Comparison of ENCODE assay signal across 21 cellular contexts in the genomic region with DNA sequence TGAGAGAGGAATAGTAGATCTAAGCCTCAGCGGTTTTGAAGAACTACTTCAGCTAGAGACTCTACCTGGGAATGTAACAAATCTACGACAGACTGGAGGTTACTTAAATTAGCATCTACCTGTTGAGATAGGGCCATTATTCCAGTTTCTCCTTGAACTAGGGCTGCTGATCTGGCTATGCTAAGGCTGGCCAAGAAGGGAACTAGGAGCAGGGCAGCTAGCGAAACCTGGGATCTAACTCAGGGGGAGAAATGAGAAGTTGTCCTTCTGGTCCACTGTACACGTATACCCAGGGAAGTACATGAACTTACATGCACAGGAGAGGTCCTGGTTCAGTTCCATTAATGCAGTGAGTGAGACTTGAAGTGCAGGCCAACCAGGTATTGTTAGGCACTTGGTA.
A peak's percentile ranks its signal among the peaks of the same experiment; 100 is the strongest.
DNase-seq lines count a peak whose midpoint lies in the region; ATAC-seq, FAIRE-seq and TF ChIP-seq lines count a peak whose summit lies in the region.
"Had no signal": no experiment of that assay in that cellular context is flagged by ENCODE, and none has a peak within 500 bp of the region (broad histone marks: within the 10 kb centered on the region; RNA-seq: fewer than 3 reads in every experiment).

No MANE protein-coding gene starts in this region.

- no peak overlapping the region for H2AFZ ChIP-seq in H1 (ENCODE audit: low read length)
- H2AFZ ChIP-seq: GM23248 had no signal

- H3K4me3 Mint-ChIP-seq in WTC11 = peak overlapping the region; percentile 74
- H3K4me3 Mint-ChIP-seq: CD4-positive, CD25-positive, alpha-beta regulatory T cell; CD8-positive, alpha-beta T cell; HFFc6 had no signal

- no peaks in the 10 kb centered on the region for H3K9me3 ChIP-seq in H1 (ENCODE audit: insufficient read depth in 2 of 2, low read depth in 1 of 2, low read length in 1 of 2)
- H3K9me3 ChIP-seq: Caco-2, HAP-1 had no signal

- peak overlapping the region in 1 of 2 experiments; percentile 81; a peak in 1 of 4 replicates for H3K4me2 ChIP-seq in H1 (ENCODE audit: insufficient read depth in 1 of 2, low read depth in 2 of 2, low read length in 2 of 2)
- H3K4me2 ChIP-seq in mesendoderm (ENCODE audit: low read length) = no peak overlapping the region
- H3K4me2 ChIP-seq: BLaER1 had no signal

- no peak overlapping the region for H4K5ac ChIP-seq in H1 (ENCODE audit: insufficient read length, low read depth, low read length)
- H4K5ac ChIP-seq in mesendoderm (ENCODE audit: low read length) = no peak overlapping the region

- TF ChIP-seq POLR2A in H1 (IDR thresholded peaks at IDR 0.05; ENCODE audit: control extremely low read depth in 1 of 2, low read depth in 2 of 2, low read length in 2 of 2) = no peak

- peaks cover 100% of the 10 kb centered on the region for H3K27me3 Mint-ChIP-seq in WTC11 (ENCODE audit: low read depth)

- H3K79me1 ChIP-seq in H1 (ENCODE audit: low read depth, low read length) (no peaks in the 10 kb centered on the region), mesendoderm (ENCODE audit: low read length) (no peaks in the 10 kb centered on the region)

- no peak overlapping the region for H3K56ac ChIP-seq in H1 (replicated peaks; ENCODE audit: insufficient read length, low read depth, low read length)
- H3K56ac ChIP-seq in mesendoderm (ENCODE audit: low read length) = peak overlapping the region; percentile 37

- H3K36me3 Mint-ChIP-seq in WTC11 = no peaks in the 10 kb centered on the region
- H3K36me3 Mint-ChIP-seq: CD8-positive, alpha-beta T cell had no signal

- H2BK120ac ChIP-seq in H1 (replicated peaks; ENCODE audit: low read depth, low read length) = no peak overlapping the region
- H2BK120ac ChIP-seq in mesendoderm (ENCODE audit: low read depth, low read length) = no peak overlapping the region

- H3K14ac ChIP-seq in H1 (ENCODE audit: insufficient read length) = no peak overlapping the region

- POLR2A ChIA-PET in WTC11 (lab: Charles Lee) (no interaction called here), H1 (lab: Charles Lee; ENCODE audit: partially characterized antibody) (interaction anchor here (0.6 to 1.2 kb wide), 3 partner anchors 9 to 16 kb away, joined by 3 to 4 read pairs (median 3); no protein-coding TSS in a partner anchor)

- H3K36me3 ChIP-seq in H1 (ENCODE audit: control insufficient read depth in 2 of 4, insufficient read depth in 4 of 4, low read length in 3 of 4) (no peaks in the 10 kb centered on the region), mesendoderm (ENCODE audit: control insufficient read depth, insufficient read depth, low read length) (no peaks in the 10 kb centered on the region)
- H3K36me3 ChIP-seq: BLaER1, HAP-1 had no signal

- no peak overlapping the region for H2AK5ac ChIP-seq in H1 (ENCODE audit: low read depth, low read length)
- H2AK5ac ChIP-seq in mesendoderm (ENCODE audit: low read length) = peak overlapping the region; percentile 18

- H3K4ac ChIP-seq in H1 (replicated peaks; ENCODE audit: insufficient read length, low read depth, low read length) = no peak overlapping the region
- H3K4ac ChIP-seq in mesendoderm (ENCODE audit: low read depth, low read length) = no peak overlapping the region

- no peak overlapping the region for H2BK5ac ChIP-seq in H1 (ENCODE audit: low read depth, low read length)
- peak overlapping the region; percentile 31 for H2BK5ac ChIP-seq in mesendoderm (ENCODE audit: low read length)

- no peaks in the 10 kb centered on the region; the same call in none of the 2 replicates for H3K23me2 ChIP-seq in H1 (ENCODE audit: low read depth, low read length)

- H3K79me2 ChIP-seq in H1 (ENCODE audit: control insufficient read depth in 1 of 2, insufficient read depth in 2 of 2, low read length in 2 of 2) (no peaks in the 10 kb centered on the region), mesendoderm (ENCODE audit: control insufficient read depth, insufficient read depth, low read length) (no peaks in the 10 kb centered on the region)

- no peak for TF ChIP-seq CTCF in WTC11 (IDR thresholded peaks at IDR 0.05)
- TF ChIP-seq CTCF in H1 (IDR thresholded peaks at IDR 0.05; ENCODE audit: control extremely low read depth in 1 of 3, insufficient read depth in 1 of 3, low read depth in 1 of 3, low read length in 3 of 3) = no peak

- H2BK15ac ChIP-seq in H1 (ENCODE audit: low read length) (no peak overlapping the region), mesendoderm (replicated peaks; ENCODE audit: low read depth) (no peak overlapping the region)

- H2BK12ac ChIP-seq in H1 (ENCODE audit: low read depth, low read length) = peak overlapping the region; percentile 51

- no peak overlapping the region for H4K91ac ChIP-seq in H1 (replicated peaks; ENCODE audit: insufficient read length, low read length)

- no peak for TF ChIP-seq EP300 in H1 (IDR thresholded peaks at IDR 0.05; ENCODE audit: borderline replicate concordance in 1 of 2, low read depth in 2 of 2, low read length in 2 of 2)

- H3K4me1 ChIP-seq in H1 (replicated peaks in 1 of 4; ENCODE audit: control insufficient read depth in 3 of 4, insufficient read depth in 4 of 4, low read length in 3 of 4) = peaks cover 10 to 46% (median 27%) of the 10 kb centered on the region in 4 experiments
- peaks cover 15% of the 10 kb centered on the region for H3K4me1 ChIP-seq in mesendoderm (ENCODE audit: control insufficient read depth, low read depth, low read length)
- H3K4me1 ChIP-seq: BLaER1 had no signal

- H3K27ac ChIP-seq in H1 (ENCODE audit: low read depth, low read length) (no peak overlapping the region), mesendoderm (ENCODE audit: low read depth, low read length) (no peak overlapping the region)
- H3K27ac ChIP-seq: BLaER1, C4-2B, GM23248 had no signal

- H3K4me1 Mint-ChIP-seq in WTC11 = peaks cover 79% of the 10 kb centered on the region
- H3K4me1 Mint-ChIP-seq: CD4-positive, CD25-positive, alpha-beta regulatory T cell had no signal

- peaks cover 10% of the 10 kb centered on the region in 2 experiments for H4K20me1 ChIP-seq in H1 (replicated peaks in 1 of 2; ENCODE audit: control insufficient read depth in 1 of 2, insufficient read depth in 2 of 2, low read length in 2 of 2)

- DNase-seq in WTC11 (ENCODE audit: low spot score) = no peak
- no peak for DNase-seq in H1 (ENCODE audit: low read depth in 1 of 2, low spot score in 2 of 2)
- DNase-seq in mesendoderm = no peak
- DNase-seq in amniotic stem cell (lab: John Stamatoyannopoulos, UW) = no peak
- no peak for DNase-seq in stimulated activated CD4-positive, alpha-beta T cell treated with anti-CD3 and anti-CD28 coated beads, Interleukin-4, amount 100 ng/mL, for 24 hours
- no peak for DNase-seq in SHP77 (lab: John Stamatoyannopoulos, UW)
- DNase-seq: CD4-positive, CD25-positive, alpha-beta regulatory T cell; CD8-positive, alpha-beta T cell; DMS 273 treated with DMSO at 0.1 percent for 48 hours; DMS79; EL; GDM1; GM23248; HFFc6 had no signal

- no peak for TF ChIP-seq RAD21 in H1 (IDR thresholded peaks at IDR 0.05 in 1 of 2, conservative IDR thresholded peaks at IDR 0.05 in 1 of 2; ENCODE audit: low read depth in 2 of 2, low read length in 2 of 2)

- WGBS in H1 (ENCODE audit: extremely low coverage in 1 of 2, insufficient coverage in 1 of 2, insufficient read length in 1 of 2, insufficient replicate concordance in 2 of 2, low coverage in 1 of 2, low lambda C conversion rate in 2 of 2, missing lambda C conversion rate in 1 of 2), 2 experiments = 6% methylated on average over 4 of the region's 4 CpGs; no CpG with 5 or more reads in 1 of the 2 experiments
- no CpG with 5 or more reads among the region's 4 CpGs for WGBS in mesendoderm (ENCODE audit: extremely low coverage, insufficient coverage, low lambda C conversion rate)

- CTCF ChIA-PET in WTC11 (lab: Charles Lee) = interaction anchor here (0.5 to 1.9 kb wide), 5 partner anchors 20 to 219 kb away, joined by 3 to 5 read pairs (median 3); no protein-coding TSS in a partner anchor
- CTCF ChIA-PET in H1 (lab: Charles Lee; ENCODE audit: partially characterized antibody) = interaction anchor here (0.7 to 1.6 kb wide), 4 partner anchors 28 to 72 kb away, joined by 3 to 8 read pairs (median 6); no protein-coding TSS in a partner anchor

- H4K8ac ChIP-seq in H1 (ENCODE audit: extremely low read depth, insufficient read depth, low read length) (no peak overlapping the region), mesendoderm (ENCODE audit: low read depth, low read length) (no peak overlapping the region)

- ATAC-seq in WTC11 = no peak
- ATAC-seq: CD8-positive, alpha-beta T cell had no signal

- H3K27me3 ChIP-seq in H1 (replicated peaks in 1 of 4; ENCODE audit: control insufficient read depth in 3 of 4, extremely low read depth in 1 of 4, insufficient read depth in 3 of 4, low read length in 3 of 4) = peaks cover 73 to 97% (median 92%) of the 10 kb centered on the region in 4 experiments
- H3K27me3 ChIP-seq in mesendoderm (ENCODE audit: insufficient read depth, low read length, poor library complexity) = peaks cover 55% of the 10 kb centered on the region

- H3K18ac ChIP-seq in H1 (ENCODE audit: extremely low read depth, low read length) (no peak overlapping the region), mesendoderm (ENCODE audit: low read length) (no peak overlapping the region)

- FAIRE-seq in H1 (lab: Jason Lieb, UNC) = no peak
- FAIRE-seq: GM12891, GM18507, H54 had no signal

- H3K4me3 ChIP-seq in H1 (ENCODE audit: extremely low read depth in 1 of 4, insufficient read depth in 2 of 4, low read depth in 3 of 4, low read length in 4 of 4) (peak overlapping the region in 1 of 4 experiments; percentile 59; a peak in 1 of 8 replicates), mesendoderm (ENCODE audit: low read length) (no peak overlapping the region)
- H3K4me3 ChIP-seq: BLaER1, GM23248, HAP-1 had no signal

- H3K9ac ChIP-seq in H1 (replicated peaks in 1 of 4; ENCODE audit: extremely low read depth in 1 of 4, low read depth in 3 of 4, low read length in 3 of 4) (no peak overlapping the region), mesendoderm (ENCODE audit: low read length) (no peak overlapping the region)
- H3K9ac ChIP-seq: BLaER1, GM23248 had no signal

- no peak overlapping the region for H2BK20ac ChIP-seq in H1 (ENCODE audit: low read length)

- no peak overlapping the region for H3K27ac Mint-ChIP-seq in WTC11
- H3K27ac Mint-ChIP-seq: CD4-positive, CD25-positive, alpha-beta regulatory T cell; CD8-positive, alpha-beta T cell; HFFc6 had no signal

- H3K23ac ChIP-seq in H1 (ENCODE audit: insufficient read length) = no peak overlapping the region
- no peak overlapping the region for H3K23ac ChIP-seq in mesendoderm (ENCODE audit: low read length)

- H3K9me3 Mint-ChIP-seq in WTC11 = no peaks in the 10 kb centered on the region
- H3K9me3 Mint-ChIP-seq: HFFc6 had no signal

TF ChIP-seq in WTC11, 78 proteins besides CTCF, POLR2A, EP300 and RAD21 (continues in another document):
- TF ChIP-seq TP53 (CRISPR knock-in tag; IDR thresholded peaks at IDR 0.05) (no peak), KAT7 (CRISPR knock-in tag; IDR thresholded peaks at IDR 0.05; ENCODE audit: borderline replicate concordance) (no peak)

TF ChIP-seq in H1, 55 proteins besides CTCF, POLR2A, EP300 and RAD21 (continues in another document):
- TF ChIP-seq SP2 (IDR thresholded peaks at IDR 0.05; ENCODE audit: low read length) = no peak
